In the genomic region with DNA sequence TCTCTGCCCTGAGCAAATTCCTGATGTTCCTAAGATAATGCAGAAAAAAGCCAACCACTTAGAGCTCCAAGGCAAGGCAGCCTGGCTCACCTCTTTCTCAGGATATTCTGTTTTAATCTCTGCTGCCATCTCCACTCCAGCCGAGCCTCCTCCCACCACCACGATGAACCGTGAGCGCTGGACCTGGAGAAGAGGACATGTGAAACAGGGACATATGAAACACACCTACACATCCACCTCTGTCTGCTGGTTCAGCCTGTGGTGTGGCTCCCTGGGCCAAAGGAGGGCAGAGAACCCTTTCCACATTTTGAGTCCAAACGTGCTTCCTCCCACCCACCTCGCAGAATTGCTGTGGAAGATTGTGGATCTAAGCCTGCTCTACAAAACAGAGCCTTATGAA, we compare ENCODE assay signal across 18 cellular contexts. TPM values are rescaled to one million over a fixed set of nuclear protein-coding genes. Genes with fewer than 3 reads are reported as not detected.
DNase-seq lines count a peak whose midpoint lies in the region; ATAC-seq, FAIRE-seq and TF ChIP-seq lines count a peak whose summit lies in the region.
"Had no signal": no experiment of that assay in that cellular context is flagged by ENCODE, and none has a peak within 500 bp of the region (broad histone marks: within the 10 kb centered on the region; RNA-seq: fewer than 3 reads in every experiment).

No MANE protein-coding gene starts in this region.

- H3K27ac Mint-ChIP-seq in T-helper 17 cell = peak overlapping the region; percentile 85
- H3K27ac Mint-ChIP-seq in activated T-cell treated with anti-CD3 and anti-CD28 coated beads, Interleukin-2, amount 50 U/mL, for 24 hours = no peak overlapping the region
- H3K27ac Mint-ChIP-seq: CD4-positive, alpha-beta memory T cell; GM23338 had no signal

- POLR2A ChIA-PET in HEK293 (lab: Yijun Ruan, JAX) = no interaction called here

- peaks cover 6% of the 10 kb centered on the region for H3K4me1 Mint-ChIP-seq in T-helper 17 cell
- peaks cover 9% of the 10 kb centered on the region for H3K4me1 Mint-ChIP-seq in activated T-cell treated with anti-CD3 and anti-CD28 coated beads, Interleukin-2, amount 50 U/mL, for 24 hours (ENCODE audit: low read depth)

- no peaks in the 10 kb centered on the region for H3K9me3 Mint-ChIP-seq in activated T-cell treated with anti-CD3 and anti-CD28 coated beads, Interleukin-2, amount 50 U/mL, for 24 hours
- H3K9me3 Mint-ChIP-seq: CD4-positive, alpha-beta memory T cell had no signal

- DNase-seq in T-helper 17 cell (no peak), urothelium cell line (ENCODE audit: low spot score) (no peak), GOT3 (lab: John Stamatoyannopoulos, UW) (no peak)
- no peak for DNase-seq in activated T-cell treated with anti-CD3 and anti-CD28 coated beads, Interleukin-2, amount 50 U/mL, for 24 hours
- DNase-seq: C1 segment of cervical spinal cord; Calu3; CD4-positive, alpha-beta memory T cell; COR-L47; DMS153; DND-41; GDM1 had no signal

- no peaks in the 10 kb centered on the region for H3K27me3 ChIP-seq in parathyroid adenoma (ENCODE audit: control insufficient read depth, insufficient read depth, low read length)

- H3K27ac ChIP-seq in HEK293 (ENCODE audit: extremely low read depth, low read depth, low read length) (no peak overlapping the region), parathyroid adenoma (no peak overlapping the region)

- no peak overlapping the region for H3K4me2 ChIP-seq in parathyroid adenoma (ENCODE audit: low read length)
- H3K4me2 ChIP-seq: GM23338 had no signal

- no peaks in the 10 kb centered on the region; the same call in 1 of the 2 replicates for H3K4me1 ChIP-seq in HEK293 (ENCODE audit: control insufficient read depth, insufficient read depth, low read length)
- H3K4me1 ChIP-seq in parathyroid adenoma = peaks cover 11% of the 10 kb centered on the region
- H3K4me1 ChIP-seq: HAP-1 had no signal

- TF ChIP-seq CTCF in HEK293 (tag by site-specific recombination; IDR thresholded peaks at IDR 0.05) = no peak
- no peak for TF ChIP-seq CTCF in parathyroid adenoma (IDR thresholded peaks at IDR 0.05)

- H3K4me3 ChIP-seq in HEK293 (ENCODE audit: low read depth, low read length) = no peak overlapping the region
- H3K4me3 ChIP-seq in parathyroid adenoma (ENCODE audit: low read depth, low read length) = no peak overlapping the region
- H3K4me3 ChIP-seq: GM12878, GM23338, HAP-1 had no signal

- no peak for ATAC-seq in T-helper 17 cell
- ATAC-seq: GM12878, GM23338 had no signal

- H3K36me3 ChIP-seq in HEK293 (ENCODE audit: control insufficient read depth in 2 of 2, insufficient read depth in 1 of 2, low read length in 2 of 2) (peaks cover 0 to 5% of the 10 kb centered on the region in 2 experiments; a peak in 1 of 3 replicates), parathyroid adenoma (ENCODE audit: control insufficient read depth, insufficient read depth, low read length) (no peaks in the 10 kb centered on the region)

- peak; percentile 20 for FAIRE-seq in urothelium cell line (lab: Jason Lieb, UNC)
- FAIRE-seq: GM12878, GM19239, H54 had no signal

- H3K27me3 Mint-ChIP-seq in T-helper 17 cell = no peaks in the 10 kb centered on the region
- H3K27me3 Mint-ChIP-seq in activated T-cell treated with anti-CD3 and anti-CD28 coated beads, Interleukin-2, amount 50 U/mL, for 24 hours = no peaks in the 10 kb centered on the region
- H3K27me3 Mint-ChIP-seq: CD4-positive, alpha-beta memory T cell had no signal

- no peaks in the 10 kb centered on the region for H3K36me3 Mint-ChIP-seq in T-helper 17 cell (ENCODE audit: low read depth)
- peaks cover 40% of the 10 kb centered on the region for H3K36me3 Mint-ChIP-seq in activated T-cell treated with anti-CD3 and anti-CD28 coated beads, Interleukin-2, amount 50 U/mL, for 24 hours (ENCODE audit: low read depth)

- CTCF ChIA-PET in HEK293 (lab: Yijun Ruan, JAX) = interaction anchor here (0.7 to 1.0 kb wide), 2 partner anchors 227 to 792 kb away, joined by 3 read pairs; no protein-coding TSS in a partner anchor

- peak overlapping the region; percentile 41 for H2AFZ ChIP-seq in parathyroid adenoma
- H2AFZ ChIP-seq: GM23338 had no signal

- no peak overlapping the region for H3K4me3 Mint-ChIP-seq in T-helper 17 cell
- no peak overlapping the region for H3K4me3 Mint-ChIP-seq in activated T-cell treated with anti-CD3 and anti-CD28 coated beads, Interleukin-2, amount 50 U/mL, for 24 hours
- H3K4me3 Mint-ChIP-seq: CD4-positive, alpha-beta memory T cell; GM23338 had no signal

- no peak overlapping the region for H3K9ac ChIP-seq in parathyroid adenoma

- no peaks in the 10 kb centered on the region for H3K9me3 ChIP-seq in HEK293 (ENCODE audit: control insufficient read depth, insufficient read depth, low read depth, low read length)
- H3K9me3 ChIP-seq in T-helper 17 cell (ENCODE audit: control insufficient read depth, low read length, poor library complexity, severe bottlenecking) = no peaks in the 10 kb centered on the region
- H3K9me3 ChIP-seq in parathyroid adenoma (ENCODE audit: control insufficient read depth, low read length) = no peaks in the 10 kb centered on the region
- H3K9me3 ChIP-seq: HAP-1 had no signal

- no peaks in the 10 kb centered on the region for H3K79me2 ChIP-seq in parathyroid adenoma

TF ChIP-seq in HEK293, 187 proteins besides CTCF, POLR2A, EP300 and RAD21:
- no peak for TF ChIP-seq SP2 (tag by site-specific recombination; IDR thresholded peaks at IDR 0.05)
- peak; percentile 63 for TF ChIP-seq EGR2 (tag by site-specific recombination; IDR thresholded peaks at IDR 0.05; ENCODE audit: low read depth)

RNA-seq across cellular contexts. Expression of a gene that starts 12.2 kb away (rescaled TPM):
- 1 to 10 TPM; 2.1 to 3.0 TPM for total RNA-seq in T-helper 17 cell

RNA-seq across cellular contexts. Expression of a gene that starts 26.1 kb away (rescaled TPM):
- total RNA-seq in T-helper 17 cell = 10 to 100 TPM; 14.2 to 14.9 TPM

RNA-seq across cellular contexts. Expression of a gene that starts 49.9 kb away (rescaled TPM):
- 100 to 1,000 TPM; 131 to 132 TPM for total RNA-seq in T-helper 17 cell
